Comparison of ENCODE assay signal across 17 cellular contexts in the genomic region with DNA sequence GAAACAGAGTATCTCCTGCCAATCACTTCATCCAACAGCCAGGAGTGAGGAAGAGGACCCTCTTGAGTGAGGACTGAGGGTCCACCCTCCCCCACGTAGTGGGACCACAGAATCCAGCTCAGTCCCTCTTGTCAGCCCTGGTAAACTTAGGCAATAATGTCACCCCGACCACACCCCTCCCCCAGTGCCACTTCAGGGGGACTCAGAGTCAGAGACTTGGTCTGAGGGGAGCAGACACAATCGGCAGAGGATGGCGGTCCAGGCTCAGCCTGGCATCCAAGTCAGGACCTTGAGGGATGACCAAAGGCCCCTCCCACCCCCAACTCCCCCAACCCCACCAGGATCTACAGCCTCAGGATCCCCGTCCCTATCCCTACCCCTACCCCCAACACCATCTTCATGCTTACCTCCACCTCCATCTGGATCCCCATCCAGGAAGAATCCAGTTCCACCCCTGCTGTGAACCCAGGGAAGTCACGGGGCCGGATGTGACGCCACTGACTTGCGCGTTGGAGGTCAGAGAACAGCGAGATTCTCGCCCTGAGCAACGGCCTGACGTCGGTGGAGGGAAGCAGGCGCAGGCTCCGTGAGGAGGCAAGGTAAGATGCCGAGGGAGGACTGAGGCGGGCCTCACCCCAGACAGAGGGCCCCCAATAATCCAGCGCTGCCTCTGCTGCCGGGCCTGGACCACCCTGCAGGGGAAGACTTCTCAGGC. TPM values are rescaled to one million over a fixed set of nuclear protein-coding genes. Genes with fewer than 3 reads are reported as not detected.
A peak's percentile ranks its signal among the peaks of the same experiment; 100 is the strongest.
DNase-seq lines count a peak whose midpoint lies in the region; ATAC-seq and TF ChIP-seq lines count a peak whose summit lies in the region.
"Had no signal": no experiment of that assay in that cellular context is flagged by ENCODE, and none has a peak within 500 bp of the region (broad histone marks: within the 10 kb centered on the region; RNA-seq: fewer than 3 reads in every experiment).

A gene with protein sequence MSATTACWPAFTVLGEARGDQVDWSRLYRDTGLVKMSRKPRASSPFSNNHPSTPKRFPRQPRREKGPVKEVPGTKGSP (minus strand): TSS at position 461 of the 715 bp plus-strand sequence. CDS start 1,261 bp downstream, outside the sequence.
A gene with protein sequence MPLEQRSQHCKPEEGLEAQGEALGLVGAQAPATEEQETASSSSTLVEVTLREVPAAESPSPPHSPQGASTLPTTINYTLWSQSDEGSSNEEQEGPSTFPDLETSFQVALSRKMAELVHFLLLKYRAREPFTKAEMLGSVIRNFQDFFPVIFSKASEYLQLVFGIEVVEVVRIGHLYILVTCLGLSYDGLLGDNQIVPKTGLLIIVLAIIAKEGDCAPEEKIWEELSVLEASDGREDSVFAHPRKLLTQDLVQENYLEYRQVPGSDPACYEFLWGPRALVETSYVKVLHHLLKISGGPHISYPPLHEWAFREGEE (plus strand): TSS at position 497 of the 715 bp plus-strand sequence. CDS start 2,405 bp downstream, outside the sequence.

- no peaks in the 10 kb centered on the region for H3F3A ChIP-seq in MM.1S (ENCODE audit: insufficient read depth, low read length)

- no peaks in the 10 kb centered on the region for H3K9me3 ChIP-seq in MM.1S (replicated peaks; ENCODE audit: insufficient read depth, low read length)
- H3K9me3 ChIP-seq: thyroid gland had no signal

- H3K27ac ChIP-seq in C4-2B (peak within 1 kb of the TSS; percentile 82), MM.1S (ENCODE audit: low read length) (no peak within 1 kb of the TSS)
- H3K27ac ChIP-seq: thyroid gland, VCaP had no signal

- H3K4me1 ChIP-seq in MM.1S (ENCODE audit: low read length): no peaks in the 10 kb centered on the region
- H3K4me1 ChIP-seq: thyroid gland had no signal

- H3K27me3 ChIP-seq in MM.1S (replicated peaks; ENCODE audit: insufficient read depth, low read length): no peaks in the 10 kb centered on the region
- H3K27me3 ChIP-seq: thyroid gland had no signal

- TF ChIP-seq CTCF in C4-2B (conservative IDR thresholded peaks at IDR 0.05): no peak
- TF ChIP-seq CTCF in MM.1S (IDR thresholded peaks at IDR 0.05; ENCODE audit: low read length): no peak
- TF ChIP-seq CTCF in nephron progenitor cell (IDR thresholded peaks at IDR 0.05): no peak

- H3K36me3 Mint-ChIP-seq in nephron progenitor cell (ENCODE audit: low read depth): no peaks in the 10 kb centered on the region
- H3K36me3 Mint-ChIP-seq: CD8-positive, alpha-beta T cell had no signal

- no peaks in the 10 kb centered on the region for H3K79me2 ChIP-seq in MM.1S (ENCODE audit: low read length)

- H3K4me1 Mint-ChIP-seq in nephron progenitor cell: no peaks in the 10 kb centered on the region

- no peaks in the 10 kb centered on the region for H3K9me2 ChIP-seq in MM.1S (replicated peaks; ENCODE audit: insufficient read depth, low read length)

- H3K9ac ChIP-seq in MM.1S (ENCODE audit: low read length): no peak within 1 kb of the TSS

- no peak within 1 kb of the TSS for H2AFZ ChIP-seq in MM.1S (ENCODE audit: low read length)

- H3K4me2 ChIP-seq in MM.1S (ENCODE audit: low read depth, low read length): no peak within 1 kb of the TSS

- peak; percentile 5 for DNase-seq in MM.1S
- DNase-seq in NCI-H446 (lab: John Stamatoyannopoulos, UW): peak; percentile 56 to 85
- no peak for DNase-seq in left lobe of liver (ENCODE audit: low spot score)
- no peak for DNase-seq in nephron progenitor cell
- no peak for DNase-seq in DMS79 treated with DMSO at 0.1 percent for 48 hours (lab: John Stamatoyannopoulos, UW)
- DNase-seq in epidermal melanocyte (ENCODE audit: insufficient read length, low spot score): no peak
- DNase-seq: activated CD8-positive, alpha-beta memory T cell treated with anti-CD3 and anti-CD28 coated beads for 24 hours; anterior cingulate cortex; CD8-positive, alpha-beta T cell; right cardiac atrium; stimulated activated CD8-positive, alpha-beta memory T cell treated with anti-CD3 and anti-CD28 coated beads, Interleukin-4, amount 100 ng/mL, for 48 hours; thyroid gland had no signal

- ATAC-seq in SK-N-SH treated with all-trans-retinoic acid at 6 μM for 48 hours (peak; percentile 96), left lobe of liver (no peak)
- ATAC-seq: CD8-positive, alpha-beta T cell; right cardiac atrium had no signal

- H3K36me3 ChIP-seq in MM.1S (replicated peaks; ENCODE audit: insufficient read depth, low read length): no peaks in the 10 kb centered on the region
- H3K36me3 ChIP-seq: thyroid gland had no signal

- H3K4me3 Mint-ChIP-seq in nephron progenitor cell: no peak within 1 kb of the TSS
- H3K4me3 Mint-ChIP-seq: CD8-positive, alpha-beta T cell had no signal

- H3K9me3 Mint-ChIP-seq in nephron progenitor cell: peaks cover 48% of the 10 kb centered on the region
- H3K9me3 Mint-ChIP-seq: CD8-positive, alpha-beta T cell had no signal

- H4K20me1 ChIP-seq in MM.1S (ENCODE audit: insufficient read depth, low read length): no peaks in the 10 kb centered on the region

- peaks cover 6% of the 10 kb centered on the region for H3K27me3 Mint-ChIP-seq in nephron progenitor cell (ENCODE audit: low read depth, poor library complexity)

- no peak within 1 kb of the TSS for H3K4me3 ChIP-seq in MM.1S (ENCODE audit: low read length)
- H3K4me3 ChIP-seq: thyroid gland had no signal

- H3K27ac Mint-ChIP-seq in nephron progenitor cell: no peak within 1 kb of the TSS
- H3K27ac Mint-ChIP-seq: CD8-positive, alpha-beta T cell had no signal

TF ChIP-seq in SK-N-SH treated with all-trans-retinoic acid at 6 μM for 48 hours, 23 proteins besides CTCF, POLR2A, EP300 and RAD21:
- no peak for TF ChIP-seq PPARA (CRISPR knock-in tag; IDR thresholded peaks at IDR 0.05; ENCODE audit: borderline replicate concordance)
- TF ChIP-seq, protein P1, sequence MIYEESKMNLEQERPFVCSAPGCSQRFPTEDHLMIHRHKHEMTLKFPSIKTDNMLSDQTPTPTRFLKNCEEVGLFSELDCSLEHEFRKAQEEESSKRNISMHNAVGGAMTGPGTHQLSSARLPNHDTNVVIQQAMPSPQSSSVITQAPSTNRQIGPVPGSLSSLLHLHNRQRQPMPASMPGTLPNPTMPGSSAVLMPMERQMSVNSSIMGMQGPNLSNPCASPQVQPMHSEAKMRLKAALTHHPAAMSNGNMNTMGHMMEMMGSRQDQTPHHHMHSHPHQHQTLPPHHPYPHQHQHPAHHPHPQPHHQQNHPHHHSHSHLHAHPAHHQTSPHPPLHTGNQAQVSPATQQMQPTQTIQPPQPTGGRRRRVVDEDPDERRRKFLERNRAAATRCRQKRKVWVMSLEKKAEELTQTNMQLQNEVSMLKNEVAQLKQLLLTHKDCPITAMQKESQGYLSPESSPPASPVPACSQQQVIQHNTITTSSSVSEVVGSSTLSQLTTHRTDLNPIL (CRISPR knock-in tag; IDR thresholded peaks at IDR 0.05; ENCODE audit: low read depth): no peak
- TF ChIP-seq, protein P2, sequence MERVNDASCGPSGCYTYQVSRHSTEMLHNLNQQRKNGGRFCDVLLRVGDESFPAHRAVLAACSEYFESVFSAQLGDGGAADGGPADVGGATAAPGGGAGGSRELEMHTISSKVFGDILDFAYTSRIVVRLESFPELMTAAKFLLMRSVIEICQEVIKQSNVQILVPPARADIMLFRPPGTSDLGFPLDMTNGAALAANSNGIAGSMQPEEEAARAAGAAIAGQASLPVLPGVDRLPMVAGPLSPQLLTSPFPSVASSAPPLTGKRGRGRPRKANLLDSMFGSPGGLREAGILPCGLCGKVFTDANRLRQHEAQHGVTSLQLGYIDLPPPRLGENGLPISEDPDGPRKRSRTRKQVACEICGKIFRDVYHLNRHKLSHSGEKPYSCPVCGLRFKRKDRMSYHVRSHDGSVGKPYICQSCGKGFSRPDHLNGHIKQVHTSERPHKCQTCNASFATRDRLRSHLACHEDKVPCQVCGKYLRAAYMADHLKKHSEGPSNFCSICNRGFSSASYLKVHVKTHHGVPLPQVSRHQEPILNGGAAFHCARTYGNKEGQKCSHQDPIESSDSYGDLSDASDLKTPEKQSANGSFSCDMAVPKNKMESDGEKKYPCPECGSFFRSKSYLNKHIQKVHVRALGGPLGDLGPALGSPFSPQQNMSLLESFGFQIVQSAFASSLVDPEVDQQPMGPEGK (CRISPR knock-in tag; IDR thresholded peaks at IDR 0.05; ENCODE audit: borderline replicate concordance): no peak
- no peak for TF ChIP-seq TCF4 (CRISPR knock-in tag; IDR thresholded peaks at IDR 0.05; ENCODE audit: borderline replicate concordance)
- no peak for TF ChIP-seq CSDC2 (CRISPR knock-in tag; IDR thresholded peaks at IDR 0.05)
- TF ChIP-seq ZFP3 (CRISPR knock-in tag; IDR thresholded peaks at IDR 0.05): no peak
- TF ChIP-seq ZFP30 (CRISPR knock-in tag; IDR thresholded peaks at IDR 0.05): no peak
- no peak for TF ChIP-seq RARB (CRISPR knock-in tag; IDR thresholded peaks at IDR 0.05)
- TF ChIP-seq GLIS3 (CRISPR knock-in tag; IDR thresholded peaks at IDR 0.05): no peak
- TF ChIP-seq ISL1 (CRISPR knock-in tag; IDR thresholded peaks at IDR 0.05): no peak
- no peak for TF ChIP-seq ARNTL (CRISPR knock-in tag; IDR thresholded peaks at IDR 0.05; ENCODE audit: borderline replicate concordance, low read depth)

RNA-seq across cellular contexts. Expression of the first gene that starts in this region (rescaled TPM):
- total RNA-seq in left lobe of liver: not detected
- total RNA-seq: A673; CD8-positive, alpha-beta T cell; epithelial cell of proximal tubule; right cardiac atrium; thyroid gland had no signal

RNA-seq across cellular contexts. Expression of the second gene that starts in this region (rescaled TPM):
- total RNA-seq in left lobe of liver: not detected
- total RNA-seq: A673; CD8-positive, alpha-beta T cell; epithelial cell of proximal tubule; right cardiac atrium; thyroid gland had no signal

Comparison
In these comparisons a context has a peak if more than half of its experiments do, and no peak if none do; other contexts are left out.
1. DNase-seq: peak in MM.1S (single experiment) and NCI-H446 (2 of 2); none in left lobe of liver (single experiment), nephron progenitor cell (single experiment), DMS79 treated with DMSO at 0.1 percent for 48 hours (single experiment) and epidermal melanocyte (single experiment).